Comparison of ENCODE assay signal across 8 cellular contexts in the genomic region with DNA sequence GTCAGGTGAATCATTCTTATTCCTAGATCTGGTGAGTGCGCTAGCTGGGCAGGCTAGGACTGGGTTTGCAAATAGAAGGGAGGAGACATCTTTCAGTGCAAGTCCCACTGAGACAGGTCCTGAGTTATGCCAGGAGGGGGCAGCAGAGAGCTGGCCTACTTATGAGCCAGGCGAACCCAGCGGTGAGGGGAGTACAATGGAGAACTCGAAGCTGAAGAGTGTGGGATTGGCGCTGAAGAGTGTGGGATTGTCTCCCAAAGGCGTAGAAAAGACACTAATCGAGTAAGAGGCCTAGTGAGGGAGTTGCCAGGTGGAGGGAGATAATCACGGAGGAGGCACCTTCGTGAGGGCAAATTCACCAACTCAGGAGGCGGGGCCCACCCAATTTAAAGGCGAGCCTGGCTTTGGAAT.
A peak's percentile ranks its signal among the peaks of the same experiment; 100 is the strongest.
DNase-seq lines count a peak whose midpoint lies in the region; ATAC-seq and TF ChIP-seq lines count a peak whose summit lies in the region.

No MANE protein-coding gene starts in this region.

- H3K9me3 Mint-ChIP-seq in activated naive CD8-positive, alpha-beta T cell treated with anti-CD3 and anti-CD28 coated beads for 36 hours, result no peaks in the 10 kb centered on the region

- H3K27ac Mint-ChIP-seq in activated naive CD8-positive, alpha-beta T cell treated with anti-CD3 and anti-CD28 coated beads for 36 hours, result no peak overlapping the region

- CTCF ChIA-PET in SK-N-SH (lab: Yijun Ruan, JAX), result interaction anchor here (0.6 to 4.1 kb wide), 16 partner anchors 8 to 609 kb away, joined by 3 to 16 read pairs (median 4); no protein-coding TSS in a partner anchor

- peaks cover 5% of the 10 kb centered on the region for H3K27me3 Mint-ChIP-seq in activated naive CD8-positive, alpha-beta T cell treated with anti-CD3 and anti-CD28 coated beads for 36 hours

- H3K9ac ChIP-seq in GM23248, result no peak overlapping the region
- no peak overlapping the region for H3K9ac ChIP-seq in Karpas-422 (ENCODE audit: low read length)
- no peak overlapping the region for H3K9ac ChIP-seq in SK-N-SH

- H4K20me1 ChIP-seq in GM23248 (ENCODE audit: insufficient read depth) (no peaks in the 10 kb centered on the region), Karpas-422 (ENCODE audit: insufficient read depth, low read depth, low read length) (no peaks in the 10 kb centered on the region), SK-N-SH (ENCODE audit: insufficient read depth) (no peaks in the 10 kb centered on the region)

- H3K79me2 ChIP-seq in GM23248 (ENCODE audit: insufficient read depth), result no peaks in the 10 kb centered on the region
- no peaks in the 10 kb centered on the region for H3K79me2 ChIP-seq in Karpas-422 (ENCODE audit: low read length)
- H3K79me2 ChIP-seq in SK-N-SH (ENCODE audit: insufficient read depth), result no peaks in the 10 kb centered on the region

- WGBS in GM23248 (ENCODE audit: low coverage in 1 of 2, low lambda C conversion rate in 2 of 2, missing lambda C conversion rate in 2 of 2), 2 experiments, result 15 to 20% methylated on average over 10 to 11 of the region's 11 CpGs
- 9% methylated on average over 11 of the region's 11 CpGs for WGBS in SK-N-SH (ENCODE audit: low lambda C conversion rate)

- H3K4me3 ChIP-seq in GM23248 (no peak overlapping the region), Karpas-422 (ENCODE audit: low read length) (no peak overlapping the region), SK-N-SH (ENCODE audit: low read depth in 2 of 2, low read length in 1 of 2) (no peak overlapping the region)

- no peaks in the 10 kb centered on the region for H3K9me2 ChIP-seq in GM23248 (ENCODE audit: insufficient read depth)
- H3K9me2 ChIP-seq in Karpas-422 (replicated peaks; ENCODE audit: insufficient read depth, low read length), result no peaks in the 10 kb centered on the region
- H3K9me2 ChIP-seq in SK-N-SH, result no peaks in the 10 kb centered on the region

- H3F3A ChIP-seq in GM23248 (ENCODE audit: insufficient read depth) (no peaks in the 10 kb centered on the region), SK-N-SH (replicated peaks; ENCODE audit: insufficient read depth) (no peaks in the 10 kb centered on the region)

- ATAC-seq in left cardiac atrium, result peak; percentile 71 to 76

- POLR2A ChIA-PET in SK-N-SH (lab: Yijun Ruan, JAX), result no interaction called here

- intact Hi-C loops in left cardiac atrium (cut with DNase I), result loop anchor here (5.0 to 10.0 kb wide), 4 partner anchors 88 to 680 kb away; a partner anchor contains a TSS

- H3K4me1 Mint-ChIP-seq in activated naive CD8-positive, alpha-beta T cell treated with anti-CD3 and anti-CD28 coated beads for 36 hours, result peaks cover 4% of the 10 kb centered on the region

- no peak for TF ChIP-seq EP300 in SK-N-SH (IDR thresholded peaks at IDR 0.05; ENCODE audit: borderline replicate concordance in 1 of 2, low read depth in 1 of 2, low read length in 1 of 2)

- no peaks in the 10 kb centered on the region for H3K36me3 Mint-ChIP-seq in activated naive CD8-positive, alpha-beta T cell treated with anti-CD3 and anti-CD28 coated beads for 36 hours

- H3K36me3 ChIP-seq in GM23248 (ENCODE audit: low read depth), result no peaks in the 10 kb centered on the region
- no peaks in the 10 kb centered on the region for H3K36me3 ChIP-seq in Karpas-422 (ENCODE audit: insufficient read depth, low read length)
- H3K36me3 ChIP-seq in SK-N-SH (replicated peaks in 1 of 2; ENCODE audit: control insufficient read depth in 1 of 2, insufficient read depth in 2 of 2, low read length in 1 of 2), result no peaks in the 10 kb centered on the region

- H3K27ac ChIP-seq in GM23248, result no peak overlapping the region
- H3K27ac ChIP-seq in Karpas-422 (ENCODE audit: low read length), result no peak overlapping the region
- H3K27ac ChIP-seq in SK-N-SH (ENCODE audit: low read depth in 2 of 2, low read length in 1 of 2), result no peak overlapping the region

- no peaks in the 10 kb centered on the region for H3K27me3 ChIP-seq in GM23248 (replicated peaks; ENCODE audit: insufficient read depth)
- no peaks in the 10 kb centered on the region for H3K27me3 ChIP-seq in Karpas-422 (ENCODE audit: low read length)
- peaks cover 8% of the 10 kb centered on the region; the same call in 1 of the 2 replicates for H3K27me3 ChIP-seq in SK-N-SH (ENCODE audit: insufficient read depth)

- H3K4me1 ChIP-seq in GM23248 (ENCODE audit: insufficient read depth) (no peaks in the 10 kb centered on the region), Karpas-422 (ENCODE audit: low read length) (no peaks in the 10 kb centered on the region), SK-N-SH (ENCODE audit: control insufficient read depth in 1 of 2, insufficient read depth in 2 of 2, low read depth in 1 of 2, low read length in 1 of 2) (no peaks in the 10 kb centered on the region)

- H3K4me2 ChIP-seq in GM23248 (ENCODE audit: unreplicated experiment) (no peak overlapping the region), Karpas-422 (ENCODE audit: low read depth, low read length, poor library complexity, severe bottlenecking) (no peak overlapping the region), SK-N-SH (no peak overlapping the region)

- TF ChIP-seq CTCF in SK-N-SH (IDR thresholded peaks at IDR 0.05), result peak; percentile 94

- DNase-seq in GM04504 (ENCODE audit: low read depth) (peak; percentile 19), GM23248 (peak; percentile 66), Karpas-422 (peak; percentile 89), SK-N-SH (peak; percentile 65), left cardiac atrium (peak; percentile 76), retina (peak; percentile 74), NCI-H187 (lab: John Stamatoyannopoulos, UW) (no peak)
- peak; percentile 47 for DNase-seq in activated naive CD8-positive, alpha-beta T cell treated with anti-CD3 and anti-CD28 coated beads for 36 hours

- no peaks in the 10 kb centered on the region for H3K9me3 ChIP-seq in GM23248 (ENCODE audit: low read depth)
- no peaks in the 10 kb centered on the region for H3K9me3 ChIP-seq in Karpas-422 (ENCODE audit: low read length)
- H3K9me3 ChIP-seq in SK-N-SH, result no peaks in the 10 kb centered on the region

- H2AFZ ChIP-seq in GM23248 (no peak overlapping the region), Karpas-422 (ENCODE audit: low read length) (no peak overlapping the region), SK-N-SH (ENCODE audit: low read depth) (no peak overlapping the region)

- peak; percentile 63 for TF ChIP-seq RAD21 in SK-N-SH (IDR thresholded peaks at IDR 0.05; ENCODE audit: low read length)

- H3K4me3 Mint-ChIP-seq in activated naive CD8-positive, alpha-beta T cell treated with anti-CD3 and anti-CD28 coated beads for 36 hours, result no peak overlapping the region

- in situ Hi-C loops in GM23248 (cut with MboI), result loop anchor here (25.0 kb wide), 1 partner anchor 605 kb away; no protein-coding TSS in a partner anchor

TF ChIP-seq in SK-N-SH, 30 proteins besides CTCF, POLR2A, EP300 and RAD21:
- TF ChIP-seq, protein P1, sequence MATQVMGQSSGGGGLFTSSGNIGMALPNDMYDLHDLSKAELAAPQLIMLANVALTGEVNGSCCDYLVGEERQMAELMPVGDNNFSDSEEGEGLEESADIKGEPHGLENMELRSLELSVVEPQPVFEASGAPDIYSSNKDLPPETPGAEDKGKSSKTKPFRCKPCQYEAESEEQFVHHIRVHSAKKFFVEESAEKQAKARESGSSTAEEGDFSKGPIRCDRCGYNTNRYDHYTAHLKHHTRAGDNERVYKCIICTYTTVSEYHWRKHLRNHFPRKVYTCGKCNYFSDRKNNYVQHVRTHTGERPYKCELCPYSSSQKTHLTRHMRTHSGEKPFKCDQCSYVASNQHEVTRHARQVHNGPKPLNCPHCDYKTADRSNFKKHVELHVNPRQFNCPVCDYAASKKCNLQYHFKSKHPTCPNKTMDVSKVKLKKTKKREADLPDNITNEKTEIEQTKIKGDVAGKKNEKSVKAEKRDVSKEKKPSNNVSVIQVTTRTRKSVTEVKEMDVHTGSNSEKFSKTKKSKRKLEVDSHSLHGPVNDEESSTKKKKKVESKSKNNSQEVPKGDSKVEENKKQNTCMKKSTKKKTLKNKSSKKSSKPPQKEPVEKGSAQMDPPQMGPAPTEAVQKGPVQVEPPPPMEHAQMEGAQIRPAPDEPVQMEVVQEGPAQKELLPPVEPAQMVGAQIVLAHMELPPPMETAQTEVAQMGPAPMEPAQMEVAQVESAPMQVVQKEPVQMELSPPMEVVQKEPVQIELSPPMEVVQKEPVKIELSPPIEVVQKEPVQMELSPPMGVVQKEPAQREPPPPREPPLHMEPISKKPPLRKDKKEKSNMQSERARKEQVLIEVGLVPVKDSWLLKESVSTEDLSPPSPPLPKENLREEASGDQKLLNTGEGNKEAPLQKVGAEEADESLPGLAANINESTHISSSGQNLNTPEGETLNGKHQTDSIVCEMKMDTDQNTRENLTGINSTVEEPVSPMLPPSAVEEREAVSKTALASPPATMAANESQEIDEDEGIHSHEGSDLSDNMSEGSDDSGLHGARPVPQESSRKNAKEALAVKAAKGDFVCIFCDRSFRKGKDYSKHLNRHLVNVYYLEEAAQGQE (IDR thresholded peaks at IDR 0.05; ENCODE audit: low read depth, low read length), result no peak
- peak; percentile 62 for TF ChIP-seq SMC3 (IDR thresholded peaks at IDR 0.05; ENCODE audit: low read depth, low read length)

Comparison
In these comparisons a context has a peak if more than half of its experiments do, and no peak if none do; other contexts are left out.
1. DNase-seq: peak in GM04504 (single experiment), GM23248 (single experiment), Karpas-422 (single experiment), SK-N-SH (single experiment), activated naive CD8-positive, alpha-beta T cell treated with anti-CD3 and anti-CD28 coated beads for 36 hours (single experiment), left cardiac atrium (single experiment) and retina (single experiment); none in NCI-H187 (0 of 2).